ENCODE assay signal across 21 cellular contexts in genomic region chr2:66981074-66981473, GRCh38.
DNase-seq lines count a peak whose midpoint lies in the region; ATAC-seq and TF ChIP-seq lines count a peak whose summit lies in the region.
"Had no signal": no experiment of that assay in that cellular context is flagged by ENCODE, and none has a peak within 500 bp of the region (broad histone marks: within the 10 kb centered on the region; RNA-seq: fewer than 3 reads in every experiment).

No MANE protein-coding gene starts in this region.

- H3K4me3 ChIP-seq in SK-N-SH (ENCODE audit: low read depth in 2 of 2, low read length in 1 of 2) (no peak overlapping the region), body of pancreas (no peak overlapping the region)
- H3K4me3 ChIP-seq: A549; BLaER1 treated with 17β-estradiol and CSF1 and Interleukin-3, amounts not matched to agents 10 nM and 100 nM had no signal

- no peak for DNase-seq in SK-N-SH
- peak; percentile 53 for DNase-seq in NCI-H69 (lab: John Stamatoyannopoulos, UW)
- DNase-seq in body of pancreas: no peak
- no peak for DNase-seq in NCI-H1048 (lab: John Stamatoyannopoulos, UW)
- DNase-seq in NCI-H2196 treated with DMSO at 0.1 percent for 48 hours (lab: John Stamatoyannopoulos, UW; ENCODE audit: unreplicated experiment): no peak
- DNase-seq in HFFc6: no peak
- DNase-seq: 8988T; ACHN; AML-193; BE2C; CD4-positive, alpha-beta T cell; CD8-positive, alpha-beta memory T cell; DMS53; DMS79 treated with DMSO at 0.1 percent for 48 hours; GF-D8; H7; HCEC 1CT had no signal

- no peak for TF ChIP-seq POLR2A in body of pancreas (IDR thresholded peaks at IDR 0.05)

- intact Hi-C loops in body of pancreas (cut with DNase I): no loop called here

- H3K4me3 Mint-ChIP-seq in HFFc6: no peak overlapping the region
- H3K4me3 Mint-ChIP-seq: CD14-positive monocyte; CD4-positive, alpha-beta T cell; CD8-positive, alpha-beta memory T cell had no signal

- no peaks in the 10 kb centered on the region for H3F3A ChIP-seq in SK-N-SH (replicated peaks; ENCODE audit: insufficient read depth)

- ATAC-seq in SK-N-SH treated with all-trans-retinoic acid at 6 μM for 48 hours (no peak), body of pancreas (peak; percentile 69)
- ATAC-seq: A549 had no signal

- TF ChIP-seq RAD21 in SK-N-SH (IDR thresholded peaks at IDR 0.05; ENCODE audit: low read length): no peak

- no peaks in the 10 kb centered on the region for H3K36me3 Mint-ChIP-seq in HFFc6 (ENCODE audit: low read depth)
- H3K36me3 Mint-ChIP-seq: CD14-positive monocyte; CD8-positive, alpha-beta memory T cell had no signal

- CTCF ChIA-PET in SK-N-SH (lab: Yijun Ruan, JAX): interaction anchor here (0.6 to 1.2 kb wide), 4 partner anchors 14 to 405 kb away, joined by 3 read pairs; no protein-coding TSS in a partner anchor

- no peaks in the 10 kb centered on the region for H3K9me2 ChIP-seq in SK-N-SH

- H4K20me1 ChIP-seq in SK-N-SH (ENCODE audit: insufficient read depth): no peaks in the 10 kb centered on the region
- H4K20me1 ChIP-seq: BLaER1 treated with 17β-estradiol and CSF1 and Interleukin-3, amounts not matched to agents 10 nM and 100 nM had no signal

- H3K27me3 ChIP-seq in SK-N-SH (ENCODE audit: insufficient read depth): no peaks in the 10 kb centered on the region
- H3K27me3 ChIP-seq in body of pancreas: no peaks in the 10 kb centered on the region
- H3K27me3 ChIP-seq: BE2C; BLaER1 treated with 17β-estradiol and CSF1 and Interleukin-3, amounts not matched to agents 10 nM and 100 nM had no signal

- no peak overlapping the region for H3K27ac Mint-ChIP-seq in HFFc6
- H3K27ac Mint-ChIP-seq: CD14-positive monocyte; CD4-positive, alpha-beta T cell; CD8-positive, alpha-beta memory T cell had no signal

- no peaks in the 10 kb centered on the region for H3K27me3 Mint-ChIP-seq in HFFc6 (ENCODE audit: insufficient read depth)
- H3K27me3 Mint-ChIP-seq: CD4-positive, alpha-beta T cell; CD8-positive, alpha-beta memory T cell had no signal

- TF ChIP-seq CTCF in SK-N-SH (IDR thresholded peaks at IDR 0.05): no peak
- TF ChIP-seq CTCF in body of pancreas (IDR thresholded peaks at IDR 0.05): no peak
- no peak for TF ChIP-seq CTCF in HFFc6 (IDR thresholded peaks at IDR 0.05)

- H3K4me1 ChIP-seq in SK-N-SH (ENCODE audit: control insufficient read depth in 1 of 2, insufficient read depth in 2 of 2, low read depth in 1 of 2, low read length in 1 of 2) (no peaks in the 10 kb centered on the region; a peak in 1 of 4 replicates), body of pancreas (peaks cover 37% of the 10 kb centered on the region)
- H3K4me1 ChIP-seq: A549; BE2C; BLaER1 treated with 17β-estradiol and CSF1 and Interleukin-3, amounts not matched to agents 10 nM and 100 nM had no signal

- no peak for TF ChIP-seq EP300 in SK-N-SH (IDR thresholded peaks at IDR 0.05; ENCODE audit: borderline replicate concordance in 1 of 2, low read depth in 1 of 2, low read length in 1 of 2)

- H3K9me3 ChIP-seq in SK-N-SH: no peaks in the 10 kb centered on the region
- no peaks in the 10 kb centered on the region for H3K9me3 ChIP-seq in body of pancreas
- H3K9me3 ChIP-seq: A549; BE2C; BLaER1 treated with 17β-estradiol and CSF1 and Interleukin-3, amounts not matched to agents 10 nM and 100 nM had no signal

- no peaks in the 10 kb centered on the region for H3K36me3 ChIP-seq in SK-N-SH (replicated peaks in 1 of 2; ENCODE audit: control insufficient read depth in 1 of 2, insufficient read depth in 2 of 2, low read length in 1 of 2)
- H3K36me3 ChIP-seq in body of pancreas (replicated peaks in 1 of 2; ENCODE audit: insufficient read depth in 1 of 2, low read depth in 2 of 2): no peaks in the 10 kb centered on the region
- H3K36me3 ChIP-seq: BE2C; BLaER1 treated with 17β-estradiol and CSF1 and Interleukin-3, amounts not matched to agents 10 nM and 100 nM had no signal

- H3K79me2 ChIP-seq in SK-N-SH (ENCODE audit: insufficient read depth): no peaks in the 10 kb centered on the region

- no peak overlapping the region for H2AFZ ChIP-seq in SK-N-SH (ENCODE audit: low read depth)

- WGBS in SK-N-SH (ENCODE audit: low lambda C conversion rate): 55% methylated on average over 2 of the region's 2 CpGs
- 24 to 28% methylated on average over 2 of the region's 2 CpGs for WGBS in body of pancreas, 2 donors

- H3K27ac ChIP-seq in SK-N-SH (ENCODE audit: low read depth in 2 of 2, low read length in 1 of 2): peak overlapping the region in 1 of 2 experiments; percentile 22; a peak in 1 of 4 replicates
- H3K27ac ChIP-seq in body of pancreas: peak overlapping the region in 2 of 4 donors; percentile 33 to 57
- H3K27ac ChIP-seq: A549; BLaER1 treated with 17β-estradiol and CSF1 and Interleukin-3, amounts not matched to agents 10 nM and 100 nM had no signal

- H3K9ac ChIP-seq in SK-N-SH: no peak overlapping the region
- H3K9ac ChIP-seq: BLaER1 treated with 17β-estradiol and CSF1 and Interleukin-3, amounts not matched to agents 10 nM and 100 nM had no signal

- H3K4me2 ChIP-seq in SK-N-SH: no peak overlapping the region
- H3K4me2 ChIP-seq: A549; BLaER1 treated with 17β-estradiol and CSF1 and Interleukin-3, amounts not matched to agents 10 nM and 100 nM had no signal

- no peaks in the 10 kb centered on the region for H3K9me3 Mint-ChIP-seq in HFFc6
- H3K9me3 Mint-ChIP-seq: CD4-positive, alpha-beta T cell had no signal

- POLR2A ChIA-PET in SK-N-SH (lab: Yijun Ruan, JAX): no interaction called here

- H3K4me1 Mint-ChIP-seq in HFFc6 (ENCODE audit: low read depth): peaks cover 16% of the 10 kb centered on the region
- H3K4me1 Mint-ChIP-seq: CD14-positive monocyte; CD8-positive, alpha-beta memory T cell had no signal

TF ChIP-seq in SK-N-SH, 30 proteins besides CTCF, POLR2A, EP300 and RAD21:
- TF ChIP-seq TCF12 (IDR thresholded peaks at IDR 0.05): no peak
- no peak for TF ChIP-seq RFX5 (IDR thresholded peaks at IDR 0.05; ENCODE audit: low read length)
- 0 out of 2 replicates have a peak, but pooled peaks have one; percentile 10 for TF ChIP-seq GATA2 (CRISPR knock-in tag; IDR thresholded peaks at IDR 0.05)
TF ChIP-seq in SK-N-SH: peak in this region for 1.

TF ChIP-seq in SK-N-SH treated with all-trans-retinoic acid at 6 μM for 48 hours, 23 proteins besides CTCF, POLR2A, EP300 and RAD21:
- TF ChIP-seq GLIS3 (CRISPR knock-in tag; IDR thresholded peaks at IDR 0.05): no peak
- no peak for TF ChIP-seq ZNF8 (CRISPR knock-in tag; IDR thresholded peaks at IDR 0.05)
- TF ChIP-seq, protein P1, sequence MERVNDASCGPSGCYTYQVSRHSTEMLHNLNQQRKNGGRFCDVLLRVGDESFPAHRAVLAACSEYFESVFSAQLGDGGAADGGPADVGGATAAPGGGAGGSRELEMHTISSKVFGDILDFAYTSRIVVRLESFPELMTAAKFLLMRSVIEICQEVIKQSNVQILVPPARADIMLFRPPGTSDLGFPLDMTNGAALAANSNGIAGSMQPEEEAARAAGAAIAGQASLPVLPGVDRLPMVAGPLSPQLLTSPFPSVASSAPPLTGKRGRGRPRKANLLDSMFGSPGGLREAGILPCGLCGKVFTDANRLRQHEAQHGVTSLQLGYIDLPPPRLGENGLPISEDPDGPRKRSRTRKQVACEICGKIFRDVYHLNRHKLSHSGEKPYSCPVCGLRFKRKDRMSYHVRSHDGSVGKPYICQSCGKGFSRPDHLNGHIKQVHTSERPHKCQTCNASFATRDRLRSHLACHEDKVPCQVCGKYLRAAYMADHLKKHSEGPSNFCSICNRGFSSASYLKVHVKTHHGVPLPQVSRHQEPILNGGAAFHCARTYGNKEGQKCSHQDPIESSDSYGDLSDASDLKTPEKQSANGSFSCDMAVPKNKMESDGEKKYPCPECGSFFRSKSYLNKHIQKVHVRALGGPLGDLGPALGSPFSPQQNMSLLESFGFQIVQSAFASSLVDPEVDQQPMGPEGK (CRISPR knock-in tag; IDR thresholded peaks at IDR 0.05; ENCODE audit: borderline replicate concordance): no peak
- no peak for TF ChIP-seq ESRRG (CRISPR knock-in tag; IDR thresholded peaks at IDR 0.05)
- no peak for TF ChIP-seq PPARA (CRISPR knock-in tag; IDR thresholded peaks at IDR 0.05; ENCODE audit: borderline replicate concordance)
- no peak for TF ChIP-seq ZNF70 (CRISPR knock-in tag; IDR thresholded peaks at IDR 0.05)
- TF ChIP-seq ZC3H10 (CRISPR knock-in tag; IDR thresholded peaks at IDR 0.05): no peak
- TF ChIP-seq TCF4 (CRISPR knock-in tag; IDR thresholded peaks at IDR 0.05; ENCODE audit: borderline replicate concordance): no peak
- no peak for TF ChIP-seq CSDC2 (CRISPR knock-in tag; IDR thresholded peaks at IDR 0.05)
- TF ChIP-seq ZFP3 (CRISPR knock-in tag; IDR thresholded peaks at IDR 0.05): no peak
- TF ChIP-seq, protein P2, sequence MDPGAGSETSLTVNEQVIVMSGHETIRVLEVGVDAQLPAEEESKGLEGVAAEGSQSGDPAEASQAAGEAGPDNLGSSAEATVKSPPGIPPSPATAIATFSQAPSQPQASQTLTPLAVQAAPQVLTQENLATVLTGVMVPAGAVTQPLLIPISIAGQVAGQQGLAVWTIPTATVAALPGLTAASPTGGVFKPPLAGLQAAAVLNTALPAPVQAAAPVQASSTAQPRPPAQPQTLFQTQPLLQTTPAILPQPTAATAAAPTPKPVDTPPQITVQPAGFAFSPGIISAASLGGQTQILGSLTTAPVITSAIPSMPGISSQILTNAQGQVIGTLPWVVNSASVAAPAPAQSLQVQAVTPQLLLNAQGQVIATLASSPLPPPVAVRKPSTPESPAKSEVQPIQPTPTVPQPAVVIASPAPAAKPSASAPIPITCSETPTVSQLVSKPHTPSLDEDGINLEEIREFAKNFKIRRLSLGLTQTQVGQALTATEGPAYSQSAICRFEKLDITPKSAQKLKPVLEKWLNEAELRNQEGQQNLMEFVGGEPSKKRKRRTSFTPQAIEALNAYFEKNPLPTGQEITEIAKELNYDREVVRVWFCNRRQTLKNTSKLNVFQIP (CRISPR knock-in tag; IDR thresholded peaks at IDR 0.05; ENCODE audit: borderline replicate concordance, low read depth): no peak
